9 cellular contexts compared by ENCODE assay signal in genomic region chr9:107422189-107422802, GRCh38.
DNase-seq lines count a peak whose midpoint lies in the region; ATAC-seq and TF ChIP-seq lines count a peak whose summit lies in the region.
"Had no signal": no experiment of that assay in that cellular context is flagged by ENCODE, and none has a peak within 500 bp of the region (broad histone marks: within the 10 kb centered on the region; RNA-seq: fewer than 3 reads in every experiment).

No MANE protein-coding gene starts in this region.

- ATAC-seq in HG03196 (IDR thresholded peaks at IDR 0.05; ENCODE audit: unreplicated experiment) (peak; percentile 55), left cardiac atrium (peak; percentile 72 to 78)
- peak; percentile 53 for ATAC-seq in activated naive CD8-positive, alpha-beta T cell treated with anti-CD3 and anti-CD28 coated beads, Interleukin-2, amount 10 ng/mL, durations not matched to agents 7 days and 5 days (ENCODE audit: low read depth)

- peak; percentile 80 for TF ChIP-seq CTCF in retinal pigment epithelial cell (conservative IDR thresholded peaks at IDR 0.05; ENCODE audit: low read depth, low read length)

- no peak overlapping the region for H3K4me3 Mint-ChIP-seq in activated naive CD8-positive, alpha-beta T cell treated with anti-CD3 and anti-CD28 coated beads, Interleukin-2, amount 10 ng/mL, durations not matched to agents 7 days and 5 days
- H3K4me3 Mint-ChIP-seq: activated naive CD8-positive, alpha-beta T cell had no signal

- no peaks in the 10 kb centered on the region for H3K9me3 Mint-ChIP-seq in activated naive CD8-positive, alpha-beta T cell treated with anti-CD3 and anti-CD28 coated beads, Interleukin-2, amount 10 ng/mL, durations not matched to agents 7 days and 5 days

- no peaks in the 10 kb centered on the region for H3K36me3 Mint-ChIP-seq in activated naive CD8-positive, alpha-beta T cell treated with anti-CD3 and anti-CD28 coated beads, Interleukin-2, amount 10 ng/mL, durations not matched to agents 7 days and 5 days
- H3K36me3 Mint-ChIP-seq: activated naive CD8-positive, alpha-beta T cell had no signal

- intact Hi-C loops in left cardiac atrium (cut with DNase I) = no loop called here

- H3K27ac Mint-ChIP-seq in activated naive CD8-positive, alpha-beta T cell treated with anti-CD3 and anti-CD28 coated beads, Interleukin-2, amount 10 ng/mL, durations not matched to agents 7 days and 5 days = no peak overlapping the region
- H3K27ac Mint-ChIP-seq: activated naive CD8-positive, alpha-beta T cell had no signal

- DNase-seq in NCI-H524 (lab: John Stamatoyannopoulos, UW) (peak; percentile 60 to 82), NCI-H524 treated with DMSO at 0.1 percent for 48 hours (lab: John Stamatoyannopoulos, UW) (no peak), NCI-H510A treated with DMSO at 0.1 percent for 48 hours (lab: John Stamatoyannopoulos, UW) (peak; percentile 82), left cardiac atrium (peak; percentile 79), retinal pigment epithelial cell (ENCODE audit: low read depth) (peak; percentile 39), T1000 (lab: John Stamatoyannopoulos, UW) (no peak)
- DNase-seq in activated naive CD8-positive, alpha-beta T cell treated with anti-CD3 and anti-CD28 coated beads, Interleukin-2, amount 10 ng/mL, durations not matched to agents 7 days and 5 days = peak; percentile 27

- POLR2A ChIA-PET in activated naive CD8-positive, alpha-beta T cell treated with anti-CD3 and anti-CD28 coated beads, Interleukin-2, amount 10 ng/mL, durations not matched to agents 7 days and 5 days (lab: Charles Lee) = no interaction called here

- H3K27me3 Mint-ChIP-seq in activated naive CD8-positive, alpha-beta T cell treated with anti-CD3 and anti-CD28 coated beads, Interleukin-2, amount 10 ng/mL, durations not matched to agents 7 days and 5 days = no peaks in the 10 kb centered on the region

- peaks cover 2% of the 10 kb centered on the region for H3K4me1 Mint-ChIP-seq in activated naive CD8-positive, alpha-beta T cell treated with anti-CD3 and anti-CD28 coated beads, Interleukin-2, amount 10 ng/mL, durations not matched to agents 7 days and 5 days

- H3K4me3 ChIP-seq in retinal pigment epithelial cell (ENCODE audit: low read length) = no peak overlapping the region

Comparison
In these comparisons a context has a peak if more than half of its experiments do, and no peak if none do; other contexts are left out.
1. DNase-seq: peak in NCI-H524 (2 of 2), NCI-H510A treated with DMSO at 0.1 percent for 48 hours (single experiment), activated naive CD8-positive, alpha-beta T cell treated with anti-CD3 and anti-CD28 coated beads, Interleukin-2, amount 10 ng/mL, durations not matched to agents 7 days and 5 days (single experiment), left cardiac atrium (single experiment) and retinal pigment epithelial cell (single experiment); none in NCI-H524 treated with DMSO at 0.1 percent for 48 hours (single experiment) and T1000 (single experiment).
2. Peak in every context shown above with its lines, with median percentiles within 50 percentile points of each other: ATAC-seq.